Comparison of ENCODE assay signal across 9 cellular contexts in the genomic region with DNA sequence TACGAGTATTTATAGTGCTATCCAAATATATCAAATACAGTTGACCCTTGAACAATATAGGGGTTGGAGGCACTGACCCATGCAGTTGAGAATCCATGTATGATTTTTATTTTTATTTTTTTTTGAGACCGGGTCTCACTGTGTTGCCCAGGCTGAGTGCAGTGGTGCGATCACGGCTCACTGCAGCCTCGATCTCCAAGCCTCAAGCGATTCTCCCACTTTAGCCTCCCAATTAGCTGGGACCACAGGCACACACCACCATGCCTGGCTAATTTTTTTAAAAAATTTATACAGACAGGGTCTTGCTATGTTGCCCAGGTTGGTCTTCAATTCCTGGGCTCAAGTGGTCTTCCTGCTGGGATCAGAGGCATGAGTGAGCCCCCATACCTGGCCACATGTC.
"Had no signal": no experiment of that assay in that cellular context is flagged by ENCODE, and none has a peak within 500 bp of the region (broad histone marks: within the 10 kb centered on the region; RNA-seq: fewer than 3 reads in every experiment).

No MANE protein-coding gene starts in this region.

- DNase-seq: GM23248, GOT3, H7, IMR-90, KBM-7 had no signal

- H3K9ac ChIP-seq: GM23248, KMS-11 had no signal

- H3K27ac ChIP-seq: GM23248, HL-60, KMS-11 had no signal

- H3K4me3 ChIP-seq: GM23248, HAP-1 had no signal

- H2AFZ ChIP-seq: GM23248 had no signal

- ATAC-seq: HCT116 had no signal

- H3K4me2 ChIP-seq: KMS-11 had no signal

- H3K9me3 ChIP-seq: HAP-1 had no signal
